ENCODE assay signal across 1 cellular context in genomic region chr9:73152953-73153352, GRCh38.
TF ChIP-seq lines count a peak whose summit lies in the region.

No MANE protein-coding gene starts in this region.

TF ChIP-seq in IMR-90, 13 proteins besides CTCF, POLR2A, EP300 and RAD21:
- TF ChIP-seq CEBPB (IDR thresholded peaks at IDR 0.05; ENCODE audit: low read depth, low read length) (no peak), MXI1 (IDR thresholded peaks at IDR 0.05; ENCODE audit: borderline replicate concordance, low read depth, low read length) (no peak)
TF ChIP-seq in IMR-90: peak in this region for 0.
